22 cellular contexts compared by ENCODE assay signal in the genomic region with DNA sequence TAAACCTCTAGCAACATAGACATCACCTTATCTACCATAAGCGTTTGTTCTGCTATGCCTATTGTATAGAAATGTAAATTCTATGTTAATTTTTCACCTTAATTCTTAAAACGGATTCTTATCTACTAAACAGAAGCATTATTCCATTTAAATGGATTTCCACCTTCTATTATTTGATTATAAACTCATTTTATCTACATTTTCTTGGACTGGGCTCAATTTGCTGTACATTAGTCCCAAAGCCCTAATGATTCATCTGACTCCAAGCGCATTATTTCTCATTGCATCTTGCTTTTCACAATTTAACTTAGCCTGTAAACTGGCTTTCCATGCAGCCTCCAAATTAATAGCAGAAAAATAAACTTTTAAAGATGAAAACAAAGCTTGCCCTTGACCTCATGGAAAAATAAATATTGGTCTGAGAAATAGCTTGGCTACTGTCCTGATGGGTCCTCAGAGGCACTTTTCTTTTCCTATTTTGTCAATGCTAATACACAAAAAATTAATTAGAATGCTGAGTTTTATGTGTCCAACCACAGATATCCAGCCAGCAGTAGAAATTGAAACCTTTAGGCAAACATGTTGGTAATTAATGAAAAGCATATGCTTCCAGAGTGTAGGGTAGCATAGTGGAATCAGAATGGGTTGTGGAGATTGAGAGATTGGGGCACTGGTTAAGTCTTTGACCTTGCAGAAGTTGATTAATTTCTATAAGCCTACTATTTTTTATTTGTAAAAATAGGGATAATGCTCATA.
DNase-seq lines count a peak whose midpoint lies in the region; ATAC-seq and TF ChIP-seq lines count a peak whose summit lies in the region.
"Had no signal": no experiment of that assay in that cellular context is flagged by ENCODE, and none has a peak within 500 bp of the region (broad histone marks: within the 10 kb centered on the region; RNA-seq: fewer than 3 reads in every experiment).

No MANE protein-coding gene starts in this region.

- peak overlapping the region; percentile 10 for H3K27ac ChIP-seq in left ventricle myocardium inferior (replicated peaks)
- H3K27ac ChIP-seq in heart right ventricle, result no peak overlapping the region
- H3K27ac ChIP-seq: RWPE1 had no signal

- H3K36me3 ChIP-seq in left ventricle myocardium inferior (no peaks in the 10 kb centered on the region), heart right ventricle (no peaks in the 10 kb centered on the region)
- H3K36me3 ChIP-seq: HAP-1, MG63 had no signal

- H3K9me3 ChIP-seq in left ventricle myocardium inferior (replicated peaks) (no peaks in the 10 kb centered on the region), heart right ventricle (no peaks in the 10 kb centered on the region)
- H3K9me3 ChIP-seq: HAP-1, MG63 had no signal

- H3K4me1 ChIP-seq in left ventricle myocardium inferior (no peaks in the 10 kb centered on the region), heart right ventricle (peaks cover 0 to 3% (median 0%) of the 10 kb centered on the region in 9 donors)
- H3K4me1 ChIP-seq: HAP-1 had no signal

- H3K27me3 ChIP-seq in left ventricle myocardium inferior (ENCODE audit: low read depth), result no peaks in the 10 kb centered on the region
- no peaks in the 10 kb centered on the region for H3K27me3 ChIP-seq in heart right ventricle
- H3K27me3 ChIP-seq: MG63 had no signal

- DNase-seq in left ventricle myocardium inferior (no peak), heart right ventricle (no peak), fibroblast of the conjunctiva (ENCODE audit: low read depth) (peak; percentile 66), NCI-H2171 (lab: John Stamatoyannopoulos, UW) (no peak), NCI-H524 treated with DMSO at 0.1 percent for 48 hours (lab: John Stamatoyannopoulos, UW) (no peak)
- DNase-seq: 8988T, DMS53, EL, GF-D8, Kasumi-1, MG63, NCI-H1436, NCI-H187 treated with DMSO at 0.1 percent for 48 hours, NCI-H2107, NCI-H345, NCI-H524, SHP77 treated with DMSO at 0.1 percent for 48 hours, T-cell had no signal

- 74 to 77% methylated on average over 3 of the region's 3 CpGs for WGBS in heart right ventricle, 2 donors

- intact Hi-C loops in left ventricle myocardium inferior (cut with micrococcal nuclease) (no loop called here), heart right ventricle (cut with DNase I) (no loop called here)

- TF ChIP-seq CTCF in left ventricle myocardium inferior (IDR thresholded peaks at IDR 0.05; ENCODE audit: borderline replicate concordance) (no peak), heart right ventricle (IDR thresholded peaks at IDR 0.05) (no peak)

- ATAC-seq in heart right ventricle (no peak), SK-N-SH treated with all-trans-retinoic acid at 6 μM for 48 hours (peak; percentile 56; the same call in 2 of the 3 replicates), GM19452 (IDR thresholded peaks at IDR 0.05; ENCODE audit: unreplicated experiment) (no peak)
- ATAC-seq: T-cell had no signal

- H3K4me3 ChIP-seq in left ventricle myocardium inferior, result no peak overlapping the region
- H3K4me3 ChIP-seq in heart right ventricle, result no peak overlapping the region
- H3K4me3 ChIP-seq: HAP-1, MG63 had no signal

TF ChIP-seq in SK-N-SH treated with all-trans-retinoic acid at 6 μM for 48 hours, 23 proteins besides CTCF, POLR2A, EP300 and RAD21 (continues in another document):
- no peak for TF ChIP-seq ARNTL (CRISPR knock-in tag; IDR thresholded peaks at IDR 0.05; ENCODE audit: borderline replicate concordance, low read depth)
- TF ChIP-seq TOX (CRISPR knock-in tag; IDR thresholded peaks at IDR 0.05; ENCODE audit: borderline replicate concordance), result no peak
- TF ChIP-seq, protein P1, sequence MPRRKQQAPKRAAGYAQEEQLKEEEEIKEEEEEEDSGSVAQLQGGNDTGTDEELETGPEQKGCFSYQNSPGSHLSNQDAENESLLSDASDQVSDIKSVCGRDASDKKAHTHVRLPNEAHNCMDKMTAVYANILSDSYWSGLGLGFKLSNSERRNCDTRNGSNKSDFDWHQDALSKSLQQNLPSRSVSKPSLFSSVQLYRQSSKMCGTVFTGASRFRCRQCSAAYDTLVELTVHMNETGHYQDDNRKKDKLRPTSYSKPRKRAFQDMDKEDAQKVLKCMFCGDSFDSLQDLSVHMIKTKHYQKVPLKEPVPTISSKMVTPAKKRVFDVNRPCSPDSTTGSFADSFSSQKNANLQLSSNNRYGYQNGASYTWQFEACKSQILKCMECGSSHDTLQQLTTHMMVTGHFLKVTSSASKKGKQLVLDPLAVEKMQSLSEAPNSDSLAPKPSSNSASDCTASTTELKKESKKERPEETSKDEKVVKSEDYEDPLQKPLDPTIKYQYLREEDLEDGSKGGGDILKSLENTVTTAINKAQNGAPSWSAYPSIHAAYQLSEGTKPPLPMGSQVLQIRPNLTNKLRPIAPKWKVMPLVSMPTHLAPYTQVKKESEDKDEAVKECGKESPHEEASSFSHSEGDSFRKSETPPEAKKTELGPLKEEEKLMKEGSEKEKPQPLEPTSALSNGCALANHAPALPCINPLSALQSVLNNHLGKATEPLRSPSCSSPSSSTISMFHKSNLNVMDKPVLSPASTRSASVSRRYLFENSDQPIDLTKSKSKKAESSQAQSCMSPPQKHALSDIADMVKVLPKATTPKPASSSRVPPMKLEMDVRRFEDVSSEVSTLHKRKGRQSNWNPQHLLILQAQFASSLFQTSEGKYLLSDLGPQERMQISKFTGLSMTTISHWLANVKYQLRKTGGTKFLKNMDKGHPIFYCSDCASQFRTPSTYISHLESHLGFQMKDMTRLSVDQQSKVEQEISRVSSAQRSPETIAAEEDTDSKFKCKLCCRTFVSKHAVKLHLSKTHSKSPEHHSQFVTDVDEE (CRISPR knock-in tag; IDR thresholded peaks at IDR 0.05), result no peak
- peak; percentile 39; the same call in 1 of the 2 replicates for TF ChIP-seq ZNF8 (CRISPR knock-in tag; IDR thresholded peaks at IDR 0.05)
- no peak for TF ChIP-seq ZFP3 (CRISPR knock-in tag; IDR thresholded peaks at IDR 0.05)
- TF ChIP-seq OSR1 (CRISPR knock-in tag; IDR thresholded peaks at IDR 0.05), result no peak
- TF ChIP-seq SNAI2 (CRISPR knock-in tag; IDR thresholded peaks at IDR 0.05), result no peak
- TF ChIP-seq PPARA (CRISPR knock-in tag; IDR thresholded peaks at IDR 0.05; ENCODE audit: borderline replicate concordance), result no peak
- TF ChIP-seq, protein P2, sequence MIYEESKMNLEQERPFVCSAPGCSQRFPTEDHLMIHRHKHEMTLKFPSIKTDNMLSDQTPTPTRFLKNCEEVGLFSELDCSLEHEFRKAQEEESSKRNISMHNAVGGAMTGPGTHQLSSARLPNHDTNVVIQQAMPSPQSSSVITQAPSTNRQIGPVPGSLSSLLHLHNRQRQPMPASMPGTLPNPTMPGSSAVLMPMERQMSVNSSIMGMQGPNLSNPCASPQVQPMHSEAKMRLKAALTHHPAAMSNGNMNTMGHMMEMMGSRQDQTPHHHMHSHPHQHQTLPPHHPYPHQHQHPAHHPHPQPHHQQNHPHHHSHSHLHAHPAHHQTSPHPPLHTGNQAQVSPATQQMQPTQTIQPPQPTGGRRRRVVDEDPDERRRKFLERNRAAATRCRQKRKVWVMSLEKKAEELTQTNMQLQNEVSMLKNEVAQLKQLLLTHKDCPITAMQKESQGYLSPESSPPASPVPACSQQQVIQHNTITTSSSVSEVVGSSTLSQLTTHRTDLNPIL (CRISPR knock-in tag; IDR thresholded peaks at IDR 0.05; ENCODE audit: low read depth), result peak; percentile 59; the same call in 1 of the 2 replicates
- TF ChIP-seq, protein P3, sequence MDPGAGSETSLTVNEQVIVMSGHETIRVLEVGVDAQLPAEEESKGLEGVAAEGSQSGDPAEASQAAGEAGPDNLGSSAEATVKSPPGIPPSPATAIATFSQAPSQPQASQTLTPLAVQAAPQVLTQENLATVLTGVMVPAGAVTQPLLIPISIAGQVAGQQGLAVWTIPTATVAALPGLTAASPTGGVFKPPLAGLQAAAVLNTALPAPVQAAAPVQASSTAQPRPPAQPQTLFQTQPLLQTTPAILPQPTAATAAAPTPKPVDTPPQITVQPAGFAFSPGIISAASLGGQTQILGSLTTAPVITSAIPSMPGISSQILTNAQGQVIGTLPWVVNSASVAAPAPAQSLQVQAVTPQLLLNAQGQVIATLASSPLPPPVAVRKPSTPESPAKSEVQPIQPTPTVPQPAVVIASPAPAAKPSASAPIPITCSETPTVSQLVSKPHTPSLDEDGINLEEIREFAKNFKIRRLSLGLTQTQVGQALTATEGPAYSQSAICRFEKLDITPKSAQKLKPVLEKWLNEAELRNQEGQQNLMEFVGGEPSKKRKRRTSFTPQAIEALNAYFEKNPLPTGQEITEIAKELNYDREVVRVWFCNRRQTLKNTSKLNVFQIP (CRISPR knock-in tag; IDR thresholded peaks at IDR 0.05; ENCODE audit: borderline replicate concordance, low read depth), result peak; percentile 80; the same call in 1 of the 2 replicates
- TF ChIP-seq, protein P4, sequence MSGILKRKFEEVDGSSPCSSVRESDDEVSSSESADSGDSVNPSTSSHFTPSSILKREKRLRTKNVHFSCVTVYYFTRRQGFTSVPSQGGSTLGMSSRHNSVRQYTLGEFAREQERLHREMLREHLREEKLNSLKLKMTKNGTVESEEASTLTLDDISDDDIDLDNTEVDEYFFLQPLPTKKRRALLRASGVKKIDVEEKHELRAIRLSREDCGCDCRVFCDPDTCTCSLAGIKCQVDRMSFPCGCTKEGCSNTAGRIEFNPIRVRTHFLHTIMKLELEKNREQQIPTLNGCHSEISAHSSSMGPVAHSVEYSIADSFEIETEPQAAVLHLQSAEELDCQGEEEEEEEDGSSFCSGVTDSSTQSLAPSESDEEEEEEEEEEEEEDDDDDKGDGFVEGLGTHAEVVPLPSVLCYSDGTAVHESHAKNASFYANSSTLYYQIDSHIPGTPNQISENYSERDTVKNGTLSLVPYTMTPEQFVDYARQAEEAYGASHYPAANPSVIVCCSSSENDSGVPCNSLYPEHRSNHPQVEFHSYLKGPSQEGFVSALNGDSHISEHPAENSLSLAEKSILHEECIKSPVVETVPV (CRISPR knock-in tag; IDR thresholded peaks at IDR 0.05), result peak; percentile 76; the same call in 1 of the 2 replicates
- no peak for TF ChIP-seq BACH2 (CRISPR knock-in tag; IDR thresholded peaks at IDR 0.05; ENCODE audit: borderline replicate concordance)
- peak; percentile 94 for TF ChIP-seq ISL1 (CRISPR knock-in tag; IDR thresholded peaks at IDR 0.05)
- peak; percentile 71 for TF ChIP-seq TCF4 (CRISPR knock-in tag; IDR thresholded peaks at IDR 0.05; ENCODE audit: borderline replicate concordance)
